Comparison of ENCODE assay signal across 32 cellular contexts in the genomic region with DNA sequence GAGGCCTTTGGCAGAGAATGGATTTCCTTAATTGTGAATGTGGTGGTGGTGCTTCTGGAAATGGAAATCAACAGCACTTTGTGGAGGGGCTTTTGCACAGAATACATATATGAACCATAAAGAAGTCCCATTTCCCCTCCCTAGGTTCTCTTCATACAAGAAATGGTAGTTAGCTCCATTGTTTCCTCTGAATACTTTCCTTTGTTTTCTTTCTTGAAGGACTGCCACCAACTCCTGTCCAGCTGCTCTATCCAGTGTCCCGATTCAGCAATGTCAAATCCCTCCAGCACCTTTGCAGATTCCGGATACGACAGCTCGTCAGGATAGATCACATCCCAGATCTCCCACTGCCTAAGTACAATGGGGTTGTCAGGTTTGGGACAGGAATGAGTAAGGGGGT. TPM values are rescaled to one million over a fixed set of nuclear protein-coding genes. Genes with fewer than 3 reads are reported as not detected.
"Had no signal": no experiment of that assay in that cellular context is flagged by ENCODE, and none has a peak within 500 bp of the region (broad histone marks: within the 10 kb centered on the region; RNA-seq: fewer than 3 reads in every experiment).

No MANE protein-coding gene starts in this region.

- H3K9me3 ChIP-seq: colonic mucosa, esophagus squamous epithelium, left ventricle myocardium inferior, lower lobe of right lung, mucosa of descending colon, right lobe of liver, testis, tibial artery, upper lobe of left lung had no signal

- H3K27ac ChIP-seq: colonic mucosa, esophagus squamous epithelium, left ventricle myocardium inferior, lower lobe of right lung, right lobe of liver, testis, tibial artery, upper lobe of left lung had no signal

- H3K4me1 ChIP-seq: colonic mucosa, esophagus squamous epithelium, lower lobe of right lung, right lobe of liver, testis, tibial artery, upper lobe of left lung had no signal

- H3K27me3 Mint-ChIP-seq: central memory CD8-positive, alpha-beta T cell; dendritic cell treated with granulocyte-macrophage colony-stimulating factor and Interleukin-4, amounts not matched to agents 40 ng/mL and 50 ng/mL, for 4 days; effector memory CD8-positive, alpha-beta T cell; memory B cell; naive B cell; natural killer cell treated with Interleukin-12 subunit alpha and Interleukin-12 subunit beta and Interleukin-15 and Interleukin-18, amount 100 ng/mL, for 72 hours; stimulated activated naive CD8-positive, alpha-beta T cell treated with anti-CD3 and anti-CD28 coated beads, Interleukin-15, amount 100 ng/mL, for 72 hours had no signal

- H3K27me3 ChIP-seq: colonic mucosa, esophagus squamous epithelium, right lobe of liver, testis, tibial artery, upper lobe of left lung had no signal

- DNase-seq: colonic mucosa; effector memory CD8-positive, alpha-beta T cell; erythroblast; esophagus squamous epithelium; foreskin melanocyte; hypothalamus; immature natural killer cell; islet precursor cell; kidney glomerular epithelial cell; left colon; left ventricle myocardium inferior; lower lobe of right lung; mucosa of descending colon; naive B cell; posterior cingulate gyrus; retina; right lobe of liver; small intestine; stimulated activated CD4-positive, alpha-beta T cell treated with anti-CD3 and anti-CD28 coated beads, Interleukin-15, amount 100 ng/mL, for 24 hours; stimulated activated CD4-positive, alpha-beta T cell treated with anti-CD3 and anti-CD28 coated beads, Interleukin-2, amount 100 ng/mL, for 48 hours; stimulated activated naive CD4-positive, alpha-beta T cell; stimulated activated naive CD8-positive, alpha-beta T cell treated with anti-CD3 and anti-CD28 coated beads, Interleukin-15, amount 100 ng/mL, for 72 hours; testis; tibial artery; upper lobe of left lung had no signal

- H3K4me3 ChIP-seq: colonic mucosa, esophagus squamous epithelium, left ventricle myocardium inferior, lower lobe of right lung, mucosa of descending colon, right lobe of liver, testis, tibial artery, upper lobe of left lung had no signal

- H3K4me3 Mint-ChIP-seq: central memory CD8-positive, alpha-beta T cell; dendritic cell treated with granulocyte-macrophage colony-stimulating factor and Interleukin-4, amounts not matched to agents 40 ng/mL and 50 ng/mL, for 4 days; effector memory CD8-positive, alpha-beta T cell; immature natural killer cell; memory B cell; naive B cell; natural killer cell treated with Interleukin-12 subunit alpha and Interleukin-12 subunit beta and Interleukin-15 and Interleukin-18, amount 100 ng/mL, for 72 hours; neural crest cell; stimulated activated naive CD8-positive, alpha-beta T cell treated with anti-CD3 and anti-CD28 coated beads, Interleukin-15, amount 100 ng/mL, for 72 hours had no signal

- H3K4me1 Mint-ChIP-seq: central memory CD8-positive, alpha-beta T cell; memory B cell; neural crest cell; stimulated activated naive CD8-positive, alpha-beta T cell treated with anti-CD3 and anti-CD28 coated beads, Interleukin-15, amount 100 ng/mL, for 72 hours had no signal

- H3K27ac Mint-ChIP-seq: dendritic cell treated with granulocyte-macrophage colony-stimulating factor and Interleukin-4, amounts not matched to agents 40 ng/mL and 50 ng/mL, for 4 days; effector memory CD8-positive, alpha-beta T cell; memory B cell; natural killer cell treated with Interleukin-12 subunit alpha and Interleukin-12 subunit beta and Interleukin-15 and Interleukin-18, amount 100 ng/mL, for 72 hours; stimulated activated naive CD8-positive, alpha-beta T cell treated with anti-CD3 and anti-CD28 coated beads, Interleukin-15, amount 100 ng/mL, for 72 hours had no signal

- H3K9me3 Mint-ChIP-seq: central memory CD8-positive, alpha-beta T cell; dendritic cell treated with granulocyte-macrophage colony-stimulating factor and Interleukin-4, amounts not matched to agents 40 ng/mL and 50 ng/mL, for 4 days; effector memory CD8-positive, alpha-beta T cell; immature natural killer cell; memory B cell; naive B cell; natural killer cell treated with Interleukin-12 subunit alpha and Interleukin-12 subunit beta and Interleukin-15 and Interleukin-18, amount 100 ng/mL, for 72 hours; neural crest cell; stimulated activated naive CD8-positive, alpha-beta T cell treated with anti-CD3 and anti-CD28 coated beads, Interleukin-15, amount 100 ng/mL, for 72 hours had no signal

- H3K36me3 ChIP-seq: colonic mucosa had no signal

RNA-seq across cellular contexts. Expression of a gene that starts 51.3 kb away (rescaled TPM):
- total RNA-seq: chondrocyte, pulmonary artery endothelial cell had no signal
